Comparison of ENCODE assay signal across 9 cellular contexts in genomic region chr7:131544449-131545425, GRCh38. TPM values are rescaled to one million over a fixed set of nuclear protein-coding genes. Genes with fewer than 3 reads are reported as not detected.
A peak's percentile ranks its signal among the peaks of the same experiment; 100 is the strongest.
DNase-seq lines count a peak whose midpoint lies in the region; ATAC-seq and TF ChIP-seq lines count a peak whose summit lies in the region.
"Had no signal": no experiment of that assay in that cellular context is flagged by ENCODE, and none has a peak within 500 bp of the region (broad histone marks: within the 10 kb centered on the region; RNA-seq: fewer than 3 reads in every experiment).

No MANE protein-coding gene starts in this region.

- TF ChIP-seq POLR2A in IMR-90 (IDR thresholded peaks at IDR 0.05; ENCODE audit: low read depth, low read length): no peak
- TF ChIP-seq POLR2A in transverse colon (IDR thresholded peaks at IDR 0.05): no peak

- no peak overlapping the region for H2BK12ac ChIP-seq in mesenchymal stem cell (ENCODE audit: low read length in 2 of 2)

- no peaks in the 10 kb centered on the region for H3K9me3 Mint-ChIP-seq in activated CD8-positive, alpha-beta T cell treated with anti-CD3 and anti-CD28 coated beads, Interleukin-2, amount 10 ng/mL, durations not matched to agents 7 days and 5 days (ENCODE audit: insufficient read depth)
- no peaks in the 10 kb centered on the region for H3K9me3 Mint-ChIP-seq in activated naive CD4-positive, alpha-beta T cell treated with anti-CD3 and anti-CD28 coated beads, Interleukin-2, amount 50 U/mL, for 72 hours

- TF ChIP-seq CTCF in IMR-90 (conservative IDR thresholded peaks at IDR 0.05; ENCODE audit: low read depth, low read length) (peak; percentile 51), transverse colon (IDR thresholded peaks at IDR 0.05) (no peak)

- peaks cover 12% of the 10 kb centered on the region for H3K4me1 Mint-ChIP-seq in activated CD8-positive, alpha-beta T cell treated with anti-CD3 and anti-CD28 coated beads, Interleukin-2, amount 10 ng/mL, durations not matched to agents 7 days and 5 days (ENCODE audit: low read depth)

- H4K5ac ChIP-seq in IMR-90 (ENCODE audit: low read depth, low read length): no peak overlapping the region

- H3K79me1 ChIP-seq in IMR-90 (ENCODE audit: low read depth in 1 of 2, low read length in 2 of 2): peaks cover 0 to 32% of the 10 kb centered on the region in 2 experiments; a peak in 3 of 4 replicates
- H3K79me1 ChIP-seq in mesenchymal stem cell (replicated peaks; ENCODE audit: low read length, poor library complexity, severe bottlenecking): no peaks in the 10 kb centered on the region

- ATAC-seq in IMR-90 (ENCODE audit: low read depth) (peak; percentile 48; the same call in 1 of the 2 replicates), left lobe of liver (no peak)
- no peak for ATAC-seq in activated CD8-positive, alpha-beta T cell treated with anti-CD3 and anti-CD28 coated beads, Interleukin-2, amount 10 ng/mL, durations not matched to agents 7 days and 5 days
- ATAC-seq in activated naive CD4-positive, alpha-beta T cell treated with anti-CD3 and anti-CD28 coated beads, Interleukin-2, amount 50 U/mL, for 72 hours: no peak

- peak overlapping the region; percentile 43 for H3K27ac Mint-ChIP-seq in activated CD8-positive, alpha-beta T cell treated with anti-CD3 and anti-CD28 coated beads, Interleukin-2, amount 10 ng/mL, durations not matched to agents 7 days and 5 days
- H3K27ac Mint-ChIP-seq in activated naive CD4-positive, alpha-beta T cell treated with anti-CD3 and anti-CD28 coated beads, Interleukin-2, amount 50 U/mL, for 72 hours: peak overlapping the region in 1 of 2 donors; percentile 7
- H3K27ac Mint-ChIP-seq: dendritic cell treated with granulocyte-macrophage colony-stimulating factor and Interleukin-4, amounts not matched to agents 40 ng/mL and 50 ng/mL, for 4 days had no signal

- H3K27ac ChIP-seq in IMR-90 (ENCODE audit: insufficient read depth, low read length) (no peak overlapping the region), mesenchymal stem cell (ENCODE audit: low read length, poor library complexity, severe bottlenecking) (no peak overlapping the region), transverse colon (peak overlapping the region in 1 of 4 donors; percentile 30)

- H4K20me1 ChIP-seq in IMR-90 (ENCODE audit: insufficient read depth, low read length): no peaks in the 10 kb centered on the region

- H2AFZ ChIP-seq in IMR-90 (replicated peaks; ENCODE audit: low read length, poor library complexity): peak overlapping the region; percentile 40
- peak overlapping the region; percentile 36 for H2AFZ ChIP-seq in mesenchymal stem cell (ENCODE audit: low read depth, low read length)

- intact Hi-C loops in IMR-90 (cut with micrococcal nuclease) (no loop called here), transverse colon (cut with DNase I; ENCODE audit: low total_unique reads) (no loop called here)

- peaks cover 8% of the 10 kb centered on the region for H3K9me1 ChIP-seq in IMR-90 (ENCODE audit: insufficient read depth, low read length)

- H3K4ac ChIP-seq in IMR-90 (ENCODE audit: low read depth, low read length) (no peak overlapping the region; the same call in 1 of the 2 replicates), mesenchymal stem cell (ENCODE audit: low read depth in 1 of 2, low read length in 2 of 2) (no peak overlapping the region)

- CTCF ChIA-PET in IMR-90 (lab: Yijun Ruan, JAX): interaction anchor here (0.8 to 1.4 kb wide), 5 partner anchors 14 to 111 kb away, joined by 3 to 9 read pairs (median 3); no protein-coding TSS in a partner anchor
- CTCF ChIA-PET in activated CD8-positive, alpha-beta T cell treated with anti-CD3 and anti-CD28 coated beads, Interleukin-2, amount 10 ng/mL, durations not matched to agents 7 days and 5 days (lab: Charles Lee): interaction anchor here (1.3 to 2.3 kb wide), 4 partner anchors 10 to 110 kb away, joined by 3 to 9 read pairs (median 6); no protein-coding TSS in a partner anchor

- no peak overlapping the region for H4K91ac ChIP-seq in IMR-90 (ENCODE audit: insufficient read depth, low read depth, low read length)
- H4K91ac ChIP-seq in mesenchymal stem cell (ENCODE audit: low read length): peak overlapping the region; percentile 54

- DNase-seq in COLO668 (lab: John Stamatoyannopoulos, UW; ENCODE audit: unreplicated experiment) (peak; percentile 78), IMR-90 (peak; percentile 35), mesenchymal stem cell (peak; percentile 55), transverse colon (no peak), left lobe of liver (ENCODE audit: low spot score) (no peak), H7 (no peak)
- DNase-seq in activated CD8-positive, alpha-beta T cell treated with anti-CD3 and anti-CD28 coated beads, Interleukin-2, amount 10 ng/mL, durations not matched to agents 7 days and 5 days: peak; percentile 36
- no peak for DNase-seq in activated naive CD4-positive, alpha-beta T cell treated with anti-CD3 and anti-CD28 coated beads, Interleukin-2, amount 50 U/mL, for 72 hours (ENCODE audit: low spot score in 2 of 2)

- H3K9me3 ChIP-seq in IMR-90 (ENCODE audit: control insufficient read depth, insufficient read depth, low read length) (no peaks in the 10 kb centered on the region), mesenchymal stem cell (ENCODE audit: control insufficient read depth, low read length) (no peaks in the 10 kb centered on the region), transverse colon (no peaks in the 10 kb centered on the region)

- H3K4me3 ChIP-seq in IMR-90 (ENCODE audit: insufficient read depth, low read depth, low read length) (no peak overlapping the region), mesenchymal stem cell (ENCODE audit: insufficient read depth in 1 of 2, low read depth in 1 of 2, low read length in 2 of 2) (peak overlapping the region in 1 of 2 experiments; percentile 6), transverse colon (no peak overlapping the region), H7 (ENCODE audit: insufficient read depth, low read depth, low read length) (no peak overlapping the region)

- H2AK5ac ChIP-seq in IMR-90 (ENCODE audit: low read depth, low read length): no peak overlapping the region
- no peak overlapping the region for H2AK5ac ChIP-seq in mesenchymal stem cell (ENCODE audit: low read length, severe bottlenecking)

- H3K27me3 ChIP-seq in IMR-90 (ENCODE audit: control insufficient read depth, insufficient read depth, low read length): no peaks in the 10 kb centered on the region
- peaks cover 0 to 3% of the 10 kb centered on the region in 2 experiments for H3K27me3 ChIP-seq in mesenchymal stem cell (ENCODE audit: control insufficient read depth in 1 of 2, insufficient read depth in 1 of 2, low read length in 2 of 2)
- H3K27me3 ChIP-seq in transverse colon: no peaks in the 10 kb centered on the region
- H3K27me3 ChIP-seq in H7 (ENCODE audit: control insufficient read depth, insufficient read depth, low read length): no peaks in the 10 kb centered on the region

- H2AK9ac ChIP-seq in IMR-90 (replicated peaks; ENCODE audit: low read depth, low read length, poor library complexity): peak overlapping the region; percentile 51

- H3K14ac ChIP-seq in IMR-90 (replicated peaks; ENCODE audit: low read depth, low read length) (peak overlapping the region; percentile 42; the same call in 1 of the 2 replicates), mesenchymal stem cell (ENCODE audit: low read length in 2 of 2) (no peak overlapping the region)

- H3K9ac ChIP-seq in IMR-90 (ENCODE audit: low read depth, low read length) (no peak overlapping the region), mesenchymal stem cell (ENCODE audit: low read length) (no peak overlapping the region)

- in situ Hi-C loops in IMR-90 (cut with MboI; ENCODE audit: low sequenced_read_pairs): loop anchor here (10.0 kb wide), 1 partner anchor 110 kb away; no protein-coding TSS in a partner anchor
- in situ Hi-C loops in transverse colon (cut with MboI; ENCODE audit: low pct_ligation_motif_present in 1 of 4, low pct_unique_long_range_greater_than_20kb in 1 of 4, low sequenced_read_pairs in 3 of 4): no loop called here

- no peak overlapping the region for H3K4me3 Mint-ChIP-seq in activated CD8-positive, alpha-beta T cell treated with anti-CD3 and anti-CD28 coated beads, Interleukin-2, amount 10 ng/mL, durations not matched to agents 7 days and 5 days
- H3K4me3 Mint-ChIP-seq: dendritic cell treated with granulocyte-macrophage colony-stimulating factor and Interleukin-4, amounts not matched to agents 40 ng/mL and 50 ng/mL, for 4 days had no signal

- H3K4me2 ChIP-seq in IMR-90 (ENCODE audit: low read depth, low read length): no peak overlapping the region
- no peak overlapping the region for H3K4me2 ChIP-seq in mesenchymal stem cell (ENCODE audit: low read length, poor library complexity, severe bottlenecking)

- H3K36me3 Mint-ChIP-seq in activated CD8-positive, alpha-beta T cell treated with anti-CD3 and anti-CD28 coated beads, Interleukin-2, amount 10 ng/mL, durations not matched to agents 7 days and 5 days (ENCODE audit: low read depth): no peaks in the 10 kb centered on the region
- H3K36me3 Mint-ChIP-seq in activated naive CD4-positive, alpha-beta T cell treated with anti-CD3 and anti-CD28 coated beads, Interleukin-2, amount 50 U/mL, for 72 hours: no peaks in the 10 kb centered on the region

- POLR2A ChIA-PET in IMR-90 (lab: Charles Lee; ENCODE audit: unreplicated experiment): no interaction called here
- POLR2A ChIA-PET in activated CD8-positive, alpha-beta T cell treated with anti-CD3 and anti-CD28 coated beads, Interleukin-2, amount 10 ng/mL, durations not matched to agents 7 days and 5 days (lab: Charles Lee): no interaction called here

- no peak for TF ChIP-seq EP300 in transverse colon (IDR thresholded peaks at IDR 0.05; ENCODE audit: low read depth)

- 80% methylated on average over 5 of the region's 18 CpGs; no CpG with 5 or more reads in 1 of the 2 experiments for WGBS in IMR-90 (ENCODE audit: extremely low coverage in 2 of 2, insufficient read length in 1 of 2), 2 experiments
- 71% methylated on average over 18 of the region's 18 CpGs for WGBS in mesenchymal stem cell
- 84 to 100% methylated on average over 2 to 13 of the region's 18 CpGs for WGBS in transverse colon (ENCODE audit: low coverage in 1 of 2), 2 donors

- no peak overlapping the region for H2BK5ac ChIP-seq in IMR-90 (ENCODE audit: low read depth, low read length, poor library complexity, severe bottlenecking)
- H2BK5ac ChIP-seq in mesenchymal stem cell (ENCODE audit: low read depth, low read length, poor library complexity, severe bottlenecking): no peak overlapping the region

- no peak overlapping the region for H2BK120ac ChIP-seq in IMR-90 (ENCODE audit: low read depth, low read length)
- no peak overlapping the region for H2BK120ac ChIP-seq in mesenchymal stem cell (ENCODE audit: low read depth, low read length)

- no peak overlapping the region for H2BK20ac ChIP-seq in IMR-90 (ENCODE audit: low read depth, low read length)

- H3K27me3 Mint-ChIP-seq in activated CD8-positive, alpha-beta T cell treated with anti-CD3 and anti-CD28 coated beads, Interleukin-2, amount 10 ng/mL, durations not matched to agents 7 days and 5 days (ENCODE audit: low read depth): peaks cover 3% of the 10 kb centered on the region

- H3K23ac ChIP-seq in IMR-90 (ENCODE audit: low read depth, low read length): no peak overlapping the region
- no peak overlapping the region for H3K23ac ChIP-seq in mesenchymal stem cell (ENCODE audit: low read length in 2 of 2)

- H3K4me1 ChIP-seq in IMR-90 (ENCODE audit: control insufficient read depth, insufficient read depth, low read length): no peaks in the 10 kb centered on the region
- peaks cover 19% of the 10 kb centered on the region for H3K4me1 ChIP-seq in mesenchymal stem cell (ENCODE audit: control insufficient read depth, insufficient read depth, low read depth, low read length)
- peaks cover 0 to 21% (median 3%) of the 10 kb centered on the region in 4 donors for H3K4me1 ChIP-seq in transverse colon

- no TSS peak for BruUV-seq in IMR-90 (replicated peaks; lab: Mats Ljungman, UMichigan)

- dilution Hi-C loops in IMR-90 (cut with HindIII; ENCODE audit: low sequenced_read_pairs, unreplicated experiment): no loop called here

- H4K8ac ChIP-seq in IMR-90 (ENCODE audit: low read depth in 2 of 2, low read length in 2 of 2) (peak overlapping the region in 1 of 2 experiments; percentile 62; a peak in 2 of 4 replicates), mesenchymal stem cell (ENCODE audit: low read length) (peak overlapping the region; percentile 61)

- no peak overlapping the region for H3K56ac ChIP-seq in IMR-90 (ENCODE audit: extremely low read depth, insufficient read depth, low read length)

- H2BK15ac ChIP-seq in IMR-90 (ENCODE audit: low read depth, low read length) (no peak overlapping the region), mesenchymal stem cell (ENCODE audit: low read depth, poor library complexity, severe bottlenecking) (peak overlapping the region; percentile 49)

- peak; percentile 46 for TF ChIP-seq RAD21 in IMR-90 (IDR thresholded peaks at IDR 0.05; ENCODE audit: low read length)

- H3K36me3 ChIP-seq in IMR-90 (ENCODE audit: control insufficient read depth, insufficient read depth, low read length): no peaks in the 10 kb centered on the region
- H3K36me3 ChIP-seq in mesenchymal stem cell (ENCODE audit: control insufficient read depth in 1 of 2, insufficient read depth in 2 of 2, low read depth in 1 of 2, low read length in 2 of 2): no peaks in the 10 kb centered on the region
- no peaks in the 10 kb centered on the region for H3K36me3 ChIP-seq in transverse colon
- H3K36me3 ChIP-seq in H7 (replicated peaks; ENCODE audit: control insufficient read depth, insufficient read depth, low read length): peaks cover 44% of the 10 kb centered on the region

- H3K18ac ChIP-seq in IMR-90 (ENCODE audit: low read depth, low read length) (no peak overlapping the region), mesenchymal stem cell (ENCODE audit: low read depth in 1 of 2, low read length in 2 of 2) (no peak overlapping the region)

RNA-seq across cellular contexts. Expression of gene PODXL, which starts 11.7 kb away (rescaled TPM):
- total RNA-seq in IMR-90 (2012; rRNA removed) (1.3 and 1.4 TPM in 2 replicates), transverse colon (10 to 100 TPM; 11.7 to 25.8 (median 16.1) TPM), left lobe of liver (2.7 TPM)
- 3.8 and 4.2 TPM in 2 replicates for polyA plus RNA-seq in IMR-90 (2012; rRNA removed)
- polyA plus RNA-seq in IMR-90 (2012; cell fraction: cytosol; rRNA removed): 1.9 and 2.1 TPM in 2 replicates
- polyA plus RNA-seq in IMR-90 (2012; cell fraction: nucleus; rRNA removed; ENCODE audit: low replicate concordance): 6.7 and 7.8 TPM in 2 replicates
- 1 to 10 TPM; 1.3 to 1.5 TPM for total RNA-seq in activated CD8-positive, alpha-beta T cell treated with anti-CD3 and anti-CD28 coated beads, Interleukin-2, amount 10 ng/mL, durations not matched to agents 7 days and 5 days
- 1.1 TPM for polyA plus RNA-seq in mesenchymal stem cell (2013, experiment 1 of 2)
- polyA plus RNA-seq in mesenchymal stem cell (2013, experiment 2 of 2): 1.1 TPM
- 254 and 339 TPM in 2 replicates for total RNA-seq in H7 (2014; rRNA removed; shearing (Covaris generic))
- total RNA-seq in activated naive CD4-positive, alpha-beta T cell treated with anti-CD3 and anti-CD28 coated beads, Interleukin-2, amount 50 U/mL, for 72 hours: 1 to 10 TPM in 1 of 2 donors, under 1 TPM in 1; 0.18 to 1.3 TPM

Comparison
In these comparisons a context has a peak if more than half of its experiments do, and no peak if none do; other contexts are left out.
1. DNase-seq: peak in COLO668 (single experiment), IMR-90 (single experiment), activated CD8-positive, alpha-beta T cell treated with anti-CD3 and anti-CD28 coated beads, Interleukin-2, amount 10 ng/mL, durations not matched to agents 7 days and 5 days (single experiment) and mesenchymal stem cell (single experiment); none in transverse colon (single experiment), left lobe of liver (single experiment), H7 (single experiment) and activated naive CD4-positive, alpha-beta T cell treated with anti-CD3 and anti-CD28 coated beads, Interleukin-2, amount 50 U/mL, for 72 hours (0 of 2).